ENCODE assay signal across 8 cellular contexts in genomic region chr9:6584881-6585597, GRCh38.
DNase-seq lines count a peak whose midpoint lies in the region; FAIRE-seq and TF ChIP-seq lines count a peak whose summit lies in the region.

No MANE protein-coding gene starts in this region.

- H3K27me3 ChIP-seq in bronchial epithelial cell (ENCODE audit: control insufficient read depth, insufficient read depth, low read length) (no peaks in the 10 kb centered on the region), testis (no peaks in the 10 kb centered on the region)

- no peaks in the 10 kb centered on the region for H3K4me1 ChIP-seq in testis

- H3K4me3 ChIP-seq in bronchial epithelial cell (ENCODE audit: low read depth, low read length) (no peak overlapping the region), testis (no peak overlapping the region)

- no peak for TF ChIP-seq POLR2A in testis (IDR thresholded peaks at IDR 0.05)

- H3K36me3 ChIP-seq in bronchial epithelial cell (ENCODE audit: control insufficient read depth, insufficient read depth, low read length) = no peaks in the 10 kb centered on the region
- no peaks in the 10 kb centered on the region for H3K36me3 ChIP-seq in testis (ENCODE audit: low read depth, missing control alignments)

- no peak for TF ChIP-seq CTCF in bronchial epithelial cell (IDR thresholded peaks at IDR 0.05; ENCODE audit: insufficient read depth, low read length, severe bottlenecking)
- peak in 1 of 3 experiments; percentile 2 for TF ChIP-seq CTCF in testis (IDR thresholded peaks at IDR 0.05)

- no peak overlapping the region for H3K27ac Mint-ChIP-seq in activated T-helper 1 cell treated with anti-CD3 and anti-CD28 coated beads, Interleukin-12 subunit alpha, Interleukin-12 subunit beta, Interleukin-2, Interleukin-4 antibody, amounts not matched to agents 30 ng/mL and 10 ng/mL and 1 ng/mL, durations not matched to agents 14 hours and 24 hours and 36 hours

- no peak overlapping the region for H3K27ac ChIP-seq in testis

- DNase-seq in NOMO-1 treated with DMSO at 0.1 percent for 48 hours (lab: John Stamatoyannopoulos, UW; ENCODE audit: unreplicated experiment) (peak; percentile 7), NOMO-1 treated with dmso at 0.1 percent for 144 hours (lab: John Stamatoyannopoulos, UW; ENCODE audit: unreplicated experiment) (no peak), NCI-H1694 (lab: John Stamatoyannopoulos, UW) (peak; percentile 61), bronchial epithelial cell (ENCODE audit: low read depth) (peak; percentile 53), middle frontal gyrus (ENCODE audit: extremely low spot score, low spot score) (peak; percentile 42), testis (no peak), GM19240 (ENCODE audit: insufficient read length, low spot score) (no peak)
- DNase-seq in activated T-helper 1 cell treated with anti-CD3 and anti-CD28 coated beads, Interleukin-12 subunit alpha, Interleukin-12 subunit beta, Interleukin-2, Interleukin-4 antibody, amounts not matched to agents 30 ng/mL and 10 ng/mL and 1 ng/mL, durations not matched to agents 14 hours and 24 hours and 36 hours (ENCODE audit: low spot score) = no peak

- H3K36me3 Mint-ChIP-seq in activated T-helper 1 cell treated with anti-CD3 and anti-CD28 coated beads, Interleukin-12 subunit alpha, Interleukin-12 subunit beta, Interleukin-2, Interleukin-4 antibody, amounts not matched to agents 30 ng/mL and 10 ng/mL and 1 ng/mL, durations not matched to agents 14 hours and 24 hours and 36 hours (ENCODE audit: low read depth) = no peaks in the 10 kb centered on the region

- H3K4me1 Mint-ChIP-seq in activated T-helper 1 cell treated with anti-CD3 and anti-CD28 coated beads, Interleukin-12 subunit alpha, Interleukin-12 subunit beta, Interleukin-2, Interleukin-4 antibody, amounts not matched to agents 30 ng/mL and 10 ng/mL and 1 ng/mL, durations not matched to agents 14 hours and 24 hours and 36 hours (ENCODE audit: low read depth) = no peaks in the 10 kb centered on the region

- H3K27me3 Mint-ChIP-seq in activated T-helper 1 cell treated with anti-CD3 and anti-CD28 coated beads, Interleukin-12 subunit alpha, Interleukin-12 subunit beta, Interleukin-2, Interleukin-4 antibody, amounts not matched to agents 30 ng/mL and 10 ng/mL and 1 ng/mL, durations not matched to agents 14 hours and 24 hours and 36 hours (ENCODE audit: insufficient read depth) = peaks cover 5% of the 10 kb centered on the region

- no peak overlapping the region for H3K4me3 Mint-ChIP-seq in activated T-helper 1 cell treated with anti-CD3 and anti-CD28 coated beads, Interleukin-12 subunit alpha, Interleukin-12 subunit beta, Interleukin-2, Interleukin-4 antibody, amounts not matched to agents 30 ng/mL and 10 ng/mL and 1 ng/mL, durations not matched to agents 14 hours and 24 hours and 36 hours

- no peak for FAIRE-seq in bronchial epithelial cell (lab: Jason Lieb, UNC)

- no peaks in the 10 kb centered on the region for H3K9me3 Mint-ChIP-seq in activated T-helper 1 cell treated with anti-CD3 and anti-CD28 coated beads, Interleukin-12 subunit alpha, Interleukin-12 subunit beta, Interleukin-2, Interleukin-4 antibody, amounts not matched to agents 30 ng/mL and 10 ng/mL and 1 ng/mL, durations not matched to agents 14 hours and 24 hours and 36 hours

- no peaks in the 10 kb centered on the region for H3K9me3 ChIP-seq in testis

- intact Hi-C loops in testis (cut with DNase I; ENCODE audit: low total_unique reads) = no loop called here
- intact Hi-C loops in activated T-helper 1 cell treated with anti-CD3 and anti-CD28 coated beads, Interleukin-12 subunit alpha, Interleukin-12 subunit beta, Interleukin-2, Interleukin-4 antibody, amounts not matched to agents 30 ng/mL and 10 ng/mL and 1 ng/mL, durations not matched to agents 14 hours and 24 hours and 36 hours (cut with micrococcal nuclease) = loop anchor here (1.0 to 5.0 kb wide), 3 partner anchors 82 to 172 kb away; partner anchors contain the start of gene KDM4C

- 61 to 66% methylated on average over 5 of the region's 5 CpGs for WGBS in testis, 2 donors

Comparison
In these comparisons a context has a peak if more than half of its experiments do, and no peak if none do; other contexts are left out.
1. DNase-seq: peak in NOMO-1 treated with DMSO at 0.1 percent for 48 hours (single experiment), NCI-H1694 (single experiment), bronchial epithelial cell (single experiment) and middle frontal gyrus (single experiment); none in NOMO-1 treated with dmso at 0.1 percent for 144 hours (single experiment), testis (single experiment), GM19240 (single experiment) and activated T-helper 1 cell treated with anti-CD3 and anti-CD28 coated beads, Interleukin-12 subunit alpha, Interleukin-12 subunit beta, Interleukin-2, Interleukin-4 antibody, amounts not matched to agents 30 ng/mL and 10 ng/mL and 1 ng/mL, durations not matched to agents 14 hours and 24 hours and 36 hours (single experiment).